29 cellular contexts compared by ENCODE assay signal in genomic region chr3:129291487-129291886, GRCh38. TPM values are rescaled to one million over a fixed set of nuclear protein-coding genes. Genes with fewer than 3 reads are reported as not detected.
DNase-seq lines count a peak whose midpoint lies in the region; ATAC-seq, FAIRE-seq and TF ChIP-seq lines count a peak whose summit lies in the region.
"Had no signal": no experiment of that assay in that cellular context is flagged by ENCODE, and none has a peak within 500 bp of the region (broad histone marks: within the 10 kb centered on the region; RNA-seq: fewer than 3 reads in every experiment).

No MANE protein-coding gene starts in this region.

- no peaks in the 10 kb centered on the region for H3K27me3 Mint-ChIP-seq in activated naive CD8-positive, alpha-beta T cell
- H3K27me3 Mint-ChIP-seq in activated naive CD8-positive, alpha-beta T cell treated with anti-CD3 and anti-CD28 coated beads, Interleukin-2, amount 50 U/mL, for 24 hours, result no peaks in the 10 kb centered on the region
- H3K27me3 Mint-ChIP-seq: activated T-cell treated with anti-CD3 and anti-CD28 coated beads, Interleukin-2, amount 50 U/mL, for 24 hours; T-cell had no signal

- H4K20me1 ChIP-seq in SK-N-SH (ENCODE audit: insufficient read depth), result no peaks in the 10 kb centered on the region
- no peaks in the 10 kb centered on the region for H4K20me1 ChIP-seq in fibroblast of lung (ENCODE audit: control insufficient read depth, extremely low read depth, insufficient read depth, low read length)

- peak overlapping the region; percentile 2 for H3K27ac Mint-ChIP-seq in activated naive CD8-positive, alpha-beta T cell
- no peak overlapping the region for H3K27ac Mint-ChIP-seq in activated naive CD8-positive, alpha-beta T cell treated with anti-CD3 and anti-CD28 coated beads, Interleukin-2, amount 50 U/mL, for 24 hours
- H3K27ac Mint-ChIP-seq: activated T-cell treated with anti-CD3 and anti-CD28 coated beads, Interleukin-2, amount 50 U/mL, for 24 hours; natural killer cell; stimulated activated memory B cell treated with anti-CD40 and anti-IgM and Interleukin-4, amounts not matched to agents 10 μg/mL and 1 μg/mL and 100 μg/mL, for 72 hours had no signal

- H2AFZ ChIP-seq in SK-N-SH (ENCODE audit: low read depth), result no peak overlapping the region
- no peak overlapping the region for H2AFZ ChIP-seq in fibroblast of lung (ENCODE audit: low read length)
- H2AFZ ChIP-seq: hepatocyte had no signal

- H3K79me2 ChIP-seq in SK-N-SH (ENCODE audit: insufficient read depth) (peaks cover 6% of the 10 kb centered on the region), fibroblast of lung (ENCODE audit: control insufficient read depth, insufficient read depth, low read length) (no peaks in the 10 kb centered on the region)
- H3K79me2 ChIP-seq: hepatocyte had no signal

- H3K36me3 ChIP-seq in SK-N-SH (replicated peaks in 1 of 2; ENCODE audit: control insufficient read depth in 1 of 2, insufficient read depth in 2 of 2, low read length in 1 of 2) (peaks cover 3 to 47% of the 10 kb centered on the region in 2 experiments), fibroblast of lung (ENCODE audit: control insufficient read depth, insufficient read depth, low read length) (peaks cover 2% of the 10 kb centered on the region), heart right ventricle (peaks cover 0 to 100% (median 19%) of the 10 kb centered on the region in 9 donors), HAP-1 (replicated peaks) (peaks cover 41% of the 10 kb centered on the region)

- peaks cover 9% of the 10 kb centered on the region for H3K4me1 Mint-ChIP-seq in activated naive CD8-positive, alpha-beta T cell (ENCODE audit: low read depth)
- peaks cover 8% of the 10 kb centered on the region for H3K4me1 Mint-ChIP-seq in activated naive CD8-positive, alpha-beta T cell treated with anti-CD3 and anti-CD28 coated beads, Interleukin-2, amount 50 U/mL, for 24 hours
- H3K4me1 Mint-ChIP-seq: stimulated activated memory B cell treated with anti-CD40 and anti-IgM and Interleukin-4, amounts not matched to agents 10 μg/mL and 1 μg/mL and 100 μg/mL, for 72 hours had no signal

- H3K9ac ChIP-seq in SK-N-SH (no peak overlapping the region), fibroblast of lung (ENCODE audit: insufficient read depth, low read length) (no peak overlapping the region)
- H3K9ac ChIP-seq: BLaER1 had no signal

- ATAC-seq in activated naive CD8-positive, alpha-beta T cell treated with anti-CD3 and anti-CD28 coated beads, Interleukin-2, amount 50 U/mL, for 24 hours, result no peak
- no peak for ATAC-seq in heart right ventricle
- ATAC-seq: left lobe of liver; natural killer cell; stimulated activated memory B cell treated with anti-CD40 and anti-IgM and Interleukin-4, amounts not matched to agents 10 μg/mL and 1 μg/mL and 100 μg/mL, for 72 hours; T-cell had no signal

- intact Hi-C loops in heart right ventricle (cut with DNase I), result no loop called here

- H3K27me3 ChIP-seq in SK-N-SH (ENCODE audit: insufficient read depth) (no peaks in the 10 kb centered on the region), fibroblast of lung (ENCODE audit: control insufficient read depth, insufficient read depth, low read length) (no peaks in the 10 kb centered on the region), heart right ventricle (no peaks in the 10 kb centered on the region), HAP-1 (ENCODE audit: low read depth) (no peaks in the 10 kb centered on the region)
- H3K27me3 ChIP-seq: BLaER1, hepatocyte had no signal

- no peak overlapping the region for H3K4me2 ChIP-seq in SK-N-SH
- H3K4me2 ChIP-seq in fibroblast of lung (ENCODE audit: extremely low read depth, insufficient read depth, low read length), result no peak overlapping the region
- H3K4me2 ChIP-seq: BLaER1, hepatocyte had no signal

- H3K4me3 ChIP-seq in SK-N-SH (ENCODE audit: low read depth in 2 of 2, low read length in 1 of 2) (no peak overlapping the region), fibroblast of lung (replicated peaks in 1 of 4; ENCODE audit: control extremely low read depth in 1 of 4, insufficient read depth in 1 of 4, low read depth in 3 of 4, low read length in 4 of 4) (no peak overlapping the region), heart right ventricle (no peak overlapping the region), HAP-1 (no peak overlapping the region)
- H3K4me3 ChIP-seq: BLaER1, hepatocyte had no signal

- no peak for TF ChIP-seq POLR2A in H54 (IDR thresholded peaks at IDR 0.05; ENCODE audit: low read depth, low read length)

- no peak for DNase-seq in activated naive CD8-positive, alpha-beta T cell treated with anti-CD3 and anti-CD28 coated beads, Interleukin-2, amount 50 U/mL, for 24 hours
- DNase-seq in SK-N-SH, result no peak
- peak; percentile 63 to 79 for DNase-seq in fibroblast of lung (ENCODE audit: low read depth in 2 of 2)
- DNase-seq in stromal cell of bone marrow (ENCODE audit: low read depth), result peak; percentile 64
- no peak for DNase-seq in H54 (ENCODE audit: insufficient read length, low spot score)
- no peak for DNase-seq in heart right ventricle
- DNase-seq in HAP-1 (ENCODE audit: low spot score in 2 of 2), result no peak
- DNase-seq: activated T-cell treated with anti-CD3 and anti-CD28 coated beads, Interleukin-2, amount 50 U/mL, for 24 hours; anterior cingulate cortex; Caco-2; caudate nucleus; dermis blood vessel endothelial cell; DND-41; natural killer cell; NCI-H1694; NCI-H2171 treated with DMSO at 0.1 percent for 48 hours; NCI-H69; retina; SHP77; stimulated activated CD4-positive, alpha-beta T cell treated with anti-CD3 and anti-CD28 coated beads, Interleukin-4, amount 100 ng/mL, for 1 hour; T-cell had no signal

- POLR2A ChIA-PET in SK-N-SH (lab: Yijun Ruan, JAX), result interaction anchor here (1.1 kb wide), 1 partner anchor 21 kb away, joined by 6 read pairs; no protein-coding TSS in a partner anchor

- H3K9me3 Mint-ChIP-seq in activated naive CD8-positive, alpha-beta T cell (ENCODE audit: low read depth), result no peaks in the 10 kb centered on the region
- no peaks in the 10 kb centered on the region for H3K9me3 Mint-ChIP-seq in activated naive CD8-positive, alpha-beta T cell treated with anti-CD3 and anti-CD28 coated beads, Interleukin-2, amount 50 U/mL, for 24 hours
- H3K9me3 Mint-ChIP-seq: activated T-cell treated with anti-CD3 and anti-CD28 coated beads, Interleukin-2, amount 50 U/mL, for 24 hours; natural killer cell; stimulated activated memory B cell treated with anti-CD40 and anti-IgM and Interleukin-4, amounts not matched to agents 10 μg/mL and 1 μg/mL and 100 μg/mL, for 72 hours; T-cell had no signal

- H3K27ac ChIP-seq in SK-N-SH (ENCODE audit: low read depth in 2 of 2, low read length in 1 of 2), result peak overlapping the region in 1 of 2 experiments; percentile 6; a peak in 1 of 4 replicates
- H3K27ac ChIP-seq in fibroblast of lung (ENCODE audit: insufficient read depth, low read length), result no peak overlapping the region
- no peak overlapping the region for H3K27ac ChIP-seq in heart right ventricle
- H3K27ac ChIP-seq: BLaER1, hepatocyte had no signal

- TF ChIP-seq RAD21 in SK-N-SH (IDR thresholded peaks at IDR 0.05; ENCODE audit: low read length), result no peak

- H3K4me1 ChIP-seq in SK-N-SH (ENCODE audit: control insufficient read depth in 1 of 2, insufficient read depth in 2 of 2, low read depth in 1 of 2, low read length in 1 of 2) (peaks cover 0 to 4% of the 10 kb centered on the region in 2 experiments; a peak in 1 of 4 replicates), fibroblast of lung (ENCODE audit: control insufficient read depth, extremely low read depth, insufficient read depth, low read length) (peaks cover 2% of the 10 kb centered on the region), heart right ventricle (no peaks in the 10 kb centered on the region), HAP-1 (no peaks in the 10 kb centered on the region)
- H3K4me1 ChIP-seq: BLaER1, Caco-2 had no signal

- CTCF ChIA-PET in SK-N-SH (lab: Yijun Ruan, JAX), result interaction anchor here (1.3 kb wide), 1 partner anchor 25 kb away, joined by 5 read pairs; a partner anchor contains a TSS

- TF ChIP-seq CTCF in SK-N-SH (IDR thresholded peaks at IDR 0.05) (no peak), fibroblast of lung (conservative IDR thresholded peaks at IDR 0.05 in 1 of 2, IDR thresholded peaks at IDR 0.05 in 1 of 2; ENCODE audit: low read depth in 1 of 2, low read length in 2 of 2) (no peak), heart right ventricle (IDR thresholded peaks at IDR 0.05) (no peak)

- H3K9me2 ChIP-seq in SK-N-SH, result no peaks in the 10 kb centered on the region

- H3K9me3 ChIP-seq in SK-N-SH, result no peaks in the 10 kb centered on the region
- H3K9me3 ChIP-seq in fibroblast of lung (ENCODE audit: control insufficient read depth, insufficient read depth, low read depth, low read length), result no peaks in the 10 kb centered on the region
- no peaks in the 10 kb centered on the region for H3K9me3 ChIP-seq in heart right ventricle
- H3K9me3 ChIP-seq in HAP-1, result no peaks in the 10 kb centered on the region
- H3K9me3 ChIP-seq: BLaER1, Caco-2 had no signal

- in situ Hi-C loops in HAP-1 (cut with MboI; ENCODE audit: low sequenced_read_pairs), result no loop called here

- H3K4me3 Mint-ChIP-seq in activated naive CD8-positive, alpha-beta T cell, result no peak overlapping the region
- H3K4me3 Mint-ChIP-seq in activated naive CD8-positive, alpha-beta T cell treated with anti-CD3 and anti-CD28 coated beads, Interleukin-2, amount 50 U/mL, for 24 hours, result no peak overlapping the region
- H3K4me3 Mint-ChIP-seq: activated T-cell treated with anti-CD3 and anti-CD28 coated beads, Interleukin-2, amount 50 U/mL, for 24 hours; natural killer cell; stimulated activated memory B cell treated with anti-CD40 and anti-IgM and Interleukin-4, amounts not matched to agents 10 μg/mL and 1 μg/mL and 100 μg/mL, for 72 hours; T-cell had no signal

- peaks cover 16% of the 10 kb centered on the region for H3F3A ChIP-seq in SK-N-SH (replicated peaks; ENCODE audit: insufficient read depth)

- H3K36me3 Mint-ChIP-seq in activated naive CD8-positive, alpha-beta T cell, result peaks cover 2% of the 10 kb centered on the region
- peaks cover 27% of the 10 kb centered on the region for H3K36me3 Mint-ChIP-seq in activated naive CD8-positive, alpha-beta T cell treated with anti-CD3 and anti-CD28 coated beads, Interleukin-2, amount 50 U/mL, for 24 hours (ENCODE audit: low read depth)

- FAIRE-seq in H54 (lab: Jason Lieb, UNC), result no peak
- FAIRE-seq: frontal cortex, H1, urothelium cell line had no signal

- 70% methylated on average over 3 of the region's 3 CpGs for WGBS in SK-N-SH (ENCODE audit: low lambda C conversion rate)
- whole genome bisulfite sequencing in heart right ventricle, 2 donors, result 77 to 80% methylated on average over 3 of the region's 3 CpGs

- TF ChIP-seq EP300 in SK-N-SH (IDR thresholded peaks at IDR 0.05; ENCODE audit: borderline replicate concordance in 1 of 2, low read depth in 1 of 2, low read length in 1 of 2), result no peak

RNA-seq across cellular contexts. Expression of gene HMCES, which starts 12.8 kb away (rescaled TPM):
- polyA plus RNA-seq in SK-N-SH (2012; rRNA removed) (29.0 and 32.4 TPM in 2 replicates), fibroblast of lung (22.6 and 22.8 TPM in 2 replicates), heart right ventricle (10 to 100 TPM; 24.1 to 37.6 TPM)
- 33.5 and 34.7 TPM in 2 replicates for polyA plus RNA-seq in SK-N-SH (2012; cell fraction: cytosol; rRNA removed)
- 22.5 and 25.0 TPM in 2 replicates for polyA plus RNA-seq in SK-N-SH (2012; cell fraction: nucleus; rRNA removed)
- total RNA-seq in fibroblast of lung (11.8 and 12.2 TPM in 2 replicates), heart right ventricle (10 to 100 TPM; 38.1 to 56.1 (median 44.5) TPM)
- 30.0 and 34.9 TPM in 2 replicates for polyA plus RNA-seq in fibroblast of lung (2012)
- 16.7 and 20.0 TPM in 2 replicates for polyA minus RNA-seq in fibroblast of lung (ENCODE audit: low replicate concordance)

RNA-seq across cellular contexts. Expression of gene COPG1, which starts 42.1 kb away (rescaled TPM):
- polyA plus RNA-seq in SK-N-SH (2012; rRNA removed) (111 and 114 TPM in 2 replicates), fibroblast of lung (237 and 257 TPM in 2 replicates), heart right ventricle (100 to 1,000 TPM in 1 of 2 donors, 10 to 100 TPM in 1; 63.7 to 154 TPM)
- 96.5 and 100 TPM in 2 replicates for polyA plus RNA-seq in SK-N-SH (2012; cell fraction: cytosol; rRNA removed)
- 112 and 138 TPM in 2 replicates for polyA plus RNA-seq in SK-N-SH (2012; cell fraction: nucleus; rRNA removed)
- total RNA-seq in fibroblast of lung (240 and 306 TPM in 2 replicates), heart right ventricle (100 to 1,000 TPM in 4 of 10 donors, 10 to 100 TPM in 6; 79.5 to 113 (median 96.1) TPM)
- polyA plus RNA-seq in fibroblast of lung (2012), result 257 and 260 TPM in 2 replicates
- polyA minus RNA-seq in fibroblast of lung (ENCODE audit: low replicate concordance), result 454 and 582 TPM in 2 replicates

Comparison
In these comparisons a context has a peak if more than half of its experiments do, and no peak if none do; other contexts are left out.
1. DNase-seq: peak in fibroblast of lung (2 of 2) and stromal cell of bone marrow (single experiment); none in activated naive CD8-positive, alpha-beta T cell treated with anti-CD3 and anti-CD28 coated beads, Interleukin-2, amount 50 U/mL, for 24 hours (single experiment), SK-N-SH (single experiment), H54 (single experiment), heart right ventricle (0 of 2) and HAP-1 (0 of 2).